In the genomic region with DNA sequence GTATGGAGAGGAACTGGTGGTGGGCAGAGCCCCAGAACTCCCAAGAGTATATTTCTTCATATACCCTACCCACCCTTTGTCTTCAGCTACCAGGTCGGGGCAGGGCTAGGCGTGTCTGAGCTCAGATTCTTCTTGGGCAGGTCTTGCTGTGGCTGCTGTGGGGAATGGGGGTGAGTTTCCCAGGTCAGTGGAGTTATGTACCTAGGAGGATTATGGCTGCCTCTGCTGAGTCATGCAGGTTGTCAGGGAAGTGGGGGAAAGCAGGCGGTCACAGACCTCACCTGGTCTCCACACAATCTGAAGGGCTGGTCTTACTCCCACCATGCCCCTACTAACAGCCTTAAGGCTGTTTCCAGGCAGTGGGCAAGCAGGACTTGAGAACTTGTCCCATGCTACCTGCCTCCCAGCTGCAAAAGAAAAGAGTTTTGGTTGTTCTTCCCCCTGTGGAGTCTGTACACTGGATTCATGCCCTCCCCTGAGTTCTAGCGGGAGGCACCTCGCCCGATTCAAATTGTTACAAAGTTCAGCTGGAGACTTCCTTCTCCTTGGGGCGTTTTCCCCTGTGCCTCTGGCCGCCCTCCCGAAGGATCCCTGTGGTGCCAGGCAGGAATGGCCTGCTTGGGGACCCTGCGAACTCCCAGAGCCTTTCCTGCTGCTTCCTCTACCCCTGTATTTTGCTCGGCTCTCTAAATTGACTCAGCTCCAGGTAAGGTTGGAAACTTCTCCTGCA, we compare ENCODE assay signal across 34 cellular contexts. TPM values are rescaled to one million over a fixed set of nuclear protein-coding genes. Genes with fewer than 3 reads are reported as not detected.
"Had no signal": no experiment of that assay in that cellular context is flagged by ENCODE, and none has a peak within 500 bp of the region (broad histone marks: within the 10 kb centered on the region; RNA-seq: fewer than 3 reads in every experiment).

No MANE protein-coding gene starts in this region.

- H3K4me3 ChIP-seq: body of pancreas, gastrocnemius medialis, left ventricle myocardium inferior, lung, right atrium auricular region, tibial nerve had no signal

- H3K27ac Mint-ChIP-seq: activated B cell treated with CpG ODN at 0.5 μM for 24 hours; activated CD8-positive, alpha-beta memory T cell treated with anti-CD3 and anti-CD28 coated beads, Interleukin-2, amount 10 ng/mL, durations not matched to agents 7 days and 5 days; activated CD8-positive, alpha-beta T cell treated with anti-CD3 and anti-CD28 coated beads, Interleukin-2, amount 10 ng/mL, durations not matched to agents 7 days and 5 days; activated naive CD8-positive, alpha-beta T cell; activated T-cell treated with anti-CD3 and anti-CD28 coated beads, Interleukin-2, amount 50 U/mL, for 72 hours; naive thymus-derived CD8-positive, alpha-beta T cell; stimulated activated naive B cell treated with anti-CD40 and anti-IgM and Interleukin-4, amounts not matched to agents 10 μg/mL and 1 μg/mL and 100 μg/mL, for 72 hours; T-helper 2 cell treated with Interferon-gamma antibody and Interleukin-4, amounts not matched to agents 5 μg/mL and 100 μg/mL, for 36 hours had no signal

- H3K4me1 ChIP-seq: body of pancreas, gastrocnemius medialis, left ventricle myocardium inferior, parathyroid adenoma, right atrium auricular region, tibial nerve had no signal

- H3K27ac ChIP-seq: body of pancreas, gastrocnemius medialis, left ventricle myocardium inferior, parathyroid adenoma, right atrium auricular region, tibial nerve had no signal

- DNase-seq: activated B cell treated with CpG ODN at 0.5 μM for 24 hours; activated CD8-positive, alpha-beta memory T cell treated with anti-CD3 and anti-CD28 coated beads, Interleukin-2, amount 10 ng/mL, durations not matched to agents 7 days and 5 days; activated CD8-positive, alpha-beta T cell treated with anti-CD3 and anti-CD28 coated beads, Interleukin-2, amount 10 ng/mL, durations not matched to agents 7 days and 5 days; activated effector memory CD4-positive, alpha-beta T cell treated with Interleukin-2 at 50 U/mL for 16 hours; activated naive CD4-positive, alpha-beta T cell treated with Interleukin-2 at 50 U/mL for 16 hours; activated T-cell treated with anti-CD3 and anti-CD28 coated beads, Interleukin-2, amount 50 U/mL, for 72 hours; aorta; body of pancreas; effector memory CD4-positive, alpha-beta T cell; erythroblast; gastrocnemius medialis; glutamatergic neuron; left ventricle myocardium inferior; naive thymus-derived CD8-positive, alpha-beta T cell; occipital lobe; stimulated activated CD4-positive, alpha-beta T cell treated with anti-CD3 and anti-CD28 coated beads, Interleukin-15, amount 100 ng/mL, for 24 hours; stimulated activated CD4-positive, alpha-beta T cell treated with anti-CD3 and anti-CD28 coated beads, Interleukin-2, amount 100 ng/mL, for 24 hours; stimulated activated naive B cell treated with anti-CD40 and anti-IgM and Interleukin-4, amounts not matched to agents 10 μg/mL and 1 μg/mL and 100 μg/mL, for 72 hours; T-helper 1 cell had no signal

- H3K4me1 Mint-ChIP-seq: activated B cell treated with CpG ODN at 0.5 μM for 24 hours; activated CD8-positive, alpha-beta memory T cell treated with anti-CD3 and anti-CD28 coated beads, Interleukin-2, amount 10 ng/mL, durations not matched to agents 7 days and 5 days; naive thymus-derived CD8-positive, alpha-beta T cell; neural crest cell; stimulated activated naive B cell treated with anti-CD40 and anti-IgM and Interleukin-4, amounts not matched to agents 10 μg/mL and 1 μg/mL and 100 μg/mL, for 72 hours had no signal

- H3K36me3 ChIP-seq: gastrocnemius medialis, left ventricle myocardium inferior, right atrium auricular region, tibial nerve had no signal

- H3K27me3 ChIP-seq: body of pancreas, gastrocnemius medialis, right atrium auricular region, tibial nerve had no signal

- H3K27me3 Mint-ChIP-seq: activated CD8-positive, alpha-beta memory T cell treated with anti-CD3 and anti-CD28 coated beads, Interleukin-2, amount 10 ng/mL, durations not matched to agents 7 days and 5 days had no signal

- H3K9me3 ChIP-seq: gastrocnemius medialis had no signal

- FAIRE-seq: colon, islet of Langerhans had no signal

- H3K79me2 ChIP-seq: parathyroid adenoma had no signal

- H3K4me3 Mint-ChIP-seq: activated B cell treated with CpG ODN at 0.5 μM for 24 hours; activated CD8-positive, alpha-beta memory T cell treated with anti-CD3 and anti-CD28 coated beads, Interleukin-2, amount 10 ng/mL, durations not matched to agents 7 days and 5 days; activated CD8-positive, alpha-beta T cell treated with anti-CD3 and anti-CD28 coated beads, Interleukin-2, amount 10 ng/mL, durations not matched to agents 7 days and 5 days; activated naive CD8-positive, alpha-beta T cell; activated T-cell treated with anti-CD3 and anti-CD28 coated beads, Interleukin-2, amount 50 U/mL, for 72 hours; naive thymus-derived CD8-positive, alpha-beta T cell; neural crest cell; stimulated activated naive B cell treated with anti-CD40 and anti-IgM and Interleukin-4, amounts not matched to agents 10 μg/mL and 1 μg/mL and 100 μg/mL, for 72 hours; T-helper 2 cell treated with Interferon-gamma antibody and Interleukin-4, amounts not matched to agents 5 μg/mL and 100 μg/mL, for 36 hours had no signal

- ATAC-seq: activated CD8-positive, alpha-beta memory T cell treated with anti-CD3 and anti-CD28 coated beads, Interleukin-2, amount 10 ng/mL, durations not matched to agents 7 days and 5 days; activated CD8-positive, alpha-beta T cell treated with anti-CD3 and anti-CD28 coated beads, Interleukin-2, amount 10 ng/mL, durations not matched to agents 7 days and 5 days; activated T-cell treated with anti-CD3 and anti-CD28 coated beads, Interleukin-2, amount 50 U/mL, for 72 hours; body of pancreas; gastrocnemius medialis; naive thymus-derived CD8-positive, alpha-beta T cell; stimulated activated naive B cell treated with anti-CD40 and anti-IgM and Interleukin-4, amounts not matched to agents 10 μg/mL and 1 μg/mL and 100 μg/mL, for 72 hours had no signal

- H2AFZ ChIP-seq: parathyroid adenoma had no signal

- H3K36me3 Mint-ChIP-seq: activated CD8-positive, alpha-beta memory T cell treated with anti-CD3 and anti-CD28 coated beads, Interleukin-2, amount 10 ng/mL, durations not matched to agents 7 days and 5 days; activated naive CD8-positive, alpha-beta T cell; naive thymus-derived CD8-positive, alpha-beta T cell; stimulated activated naive B cell treated with anti-CD40 and anti-IgM and Interleukin-4, amounts not matched to agents 10 μg/mL and 1 μg/mL and 100 μg/mL, for 72 hours had no signal

RNA-seq across cellular contexts. Expression of a gene that starts 58.6 kb away (rescaled TPM):
- total RNA-seq: activated B cell treated with CpG ODN at 0.5 μM for 24 hours; activated CD8-positive, alpha-beta memory T cell treated with anti-CD3 and anti-CD28 coated beads, Interleukin-2, amount 10 ng/mL, durations not matched to agents 7 days and 5 days; activated CD8-positive, alpha-beta T cell treated with anti-CD3 and anti-CD28 coated beads, Interleukin-2, amount 10 ng/mL, durations not matched to agents 7 days and 5 days; activated T-cell treated with anti-CD3 and anti-CD28 coated beads, Interleukin-2, amount 50 U/mL, for 72 hours; aorta; body of pancreas; dermis microvascular lymphatic vessel endothelial cell; gastrocnemius medialis; left ventricle myocardium inferior; lung; mesenteric fat pad; naive thymus-derived CD8-positive, alpha-beta T cell; neural crest cell; occipital lobe; pulmonary artery endothelial cell; right atrium auricular region; temporal lobe; tibial nerve; urinary bladder had no signal
- polyA plus RNA-seq: adipose tissue; aorta; lung; naive thymus-derived CD8-positive, alpha-beta T cell had no signal
